ENCODE assay signal across 21 cellular contexts in genomic region chr3:28000608-28001007, GRCh38.
"Had no signal": no experiment of that assay in that cellular context is flagged by ENCODE, and none has a peak within 500 bp of the region (broad histone marks: within the 10 kb centered on the region; RNA-seq: fewer than 3 reads in every experiment).

No MANE protein-coding gene starts in this region.

- H3K36me3 ChIP-seq: colonic mucosa, gastroesophageal sphincter, heart left ventricle, left lung, lower lobe of right lung had no signal

- H3K79me2 ChIP-seq: hepatocyte had no signal

- H3K4me1 ChIP-seq: colonic mucosa, foreskin keratinocyte, gastroesophageal sphincter, heart left ventricle, left lung, lower lobe of right lung had no signal

- H2AFZ ChIP-seq: hepatocyte had no signal

- H3K4me3 ChIP-seq: colonic mucosa, gastroesophageal sphincter, heart left ventricle, hepatocyte, left lung, lower lobe of right lung, mucosa of descending colon had no signal

- H3K27me3 ChIP-seq: colonic mucosa, foreskin keratinocyte, heart left ventricle, hepatocyte, left lung had no signal

- H3K4me2 ChIP-seq: hepatocyte had no signal

- ATAC-seq: effector memory CD8-positive, alpha-beta T cell; esophagus mucosa; foreskin keratinocyte; gastroesophageal sphincter; heart left ventricle; left cardiac atrium; left lung; left ventricle myocardium superior; lower lobe of right lung; mucosa of descending colon had no signal

- DNase-seq: colonic mucosa; cortex of kidney; effector CD8-positive, alpha-beta T cell; effector memory CD8-positive, alpha-beta T cell; endodermal cell; erythroblast; foreskin keratinocyte; heart left ventricle; hypothalamus; immature natural killer cell; left cardiac atrium; left lung; left ventricle myocardium superior; lower lobe of right lung; mesenchymal stem cell; mucosa of descending colon; naive B cell had no signal

- H3K27ac ChIP-seq: colonic mucosa, epithelial cell of prostate, foreskin keratinocyte, gastroesophageal sphincter, heart left ventricle, hepatocyte, left lung, lower lobe of right lung had no signal

- H3K9me3 ChIP-seq: colonic mucosa had no signal
